In the genomic region with DNA sequence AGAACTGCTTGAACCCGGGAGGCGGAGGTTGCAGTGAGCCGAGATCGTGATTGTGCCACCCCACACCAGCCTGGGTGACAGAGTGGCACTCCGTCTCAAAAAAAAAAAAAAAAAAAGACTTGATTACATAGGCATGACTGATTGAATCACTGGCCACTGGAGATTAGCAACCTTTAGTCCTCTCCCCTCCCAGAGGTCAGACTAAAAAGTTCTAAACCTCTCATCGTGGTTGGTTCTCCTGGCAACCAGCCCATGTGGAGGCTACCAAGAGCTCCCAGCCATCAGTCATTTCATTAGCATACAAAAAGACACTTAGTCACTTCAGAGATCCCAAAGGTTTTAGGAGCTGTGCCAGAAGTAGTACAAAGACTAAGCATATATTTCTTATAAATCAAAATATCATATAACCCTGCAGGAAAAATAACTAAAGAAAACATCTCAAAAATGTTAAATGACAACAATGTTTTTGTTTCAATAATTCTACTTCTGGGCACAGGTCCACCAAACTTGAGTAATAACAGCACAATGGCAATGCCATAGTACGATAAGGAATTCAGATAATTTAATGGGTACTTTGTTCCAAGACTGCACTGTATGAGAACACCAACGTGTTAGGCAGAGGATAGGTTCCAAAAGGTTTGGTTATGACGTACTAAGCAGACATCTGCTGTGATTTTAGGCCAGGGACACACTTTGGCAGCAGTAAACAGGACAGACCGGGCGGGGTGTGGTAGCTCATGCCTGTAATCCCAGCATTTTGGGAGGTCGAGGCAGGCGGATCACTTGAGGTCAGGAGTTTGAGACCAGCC, we compare ENCODE assay signal across 8 cellular contexts. TPM values are rescaled to one million over a fixed set of nuclear protein-coding genes. Genes with fewer than 3 reads are reported as not detected.
A peak's percentile ranks its signal among the peaks of the same experiment; 100 is the strongest.
DNase-seq lines count a peak whose midpoint lies in the region; ATAC-seq, FAIRE-seq and TF ChIP-seq lines count a peak whose summit lies in the region.

No MANE protein-coding gene starts in this region.

- ATAC-seq in Right ventricle myocardium inferior: peak; percentile 89
- ATAC-seq in HG03432 (IDR thresholded peaks at IDR 0.05; ENCODE audit: unreplicated experiment): no peak
- no peak for ATAC-seq in HG02763 (IDR thresholded peaks at IDR 0.05; ENCODE audit: unreplicated experiment)

- H3K4me3 ChIP-seq in SJCRH30 (no peak overlapping the region), fibroblast of pulmonary artery (replicated peaks; ENCODE audit: low read depth, low read length) (no peak overlapping the region), small intestine (ENCODE audit: low read depth in 1 of 2, low read length in 2 of 2) (no peak overlapping the region)

- H3K36me3 ChIP-seq in SJCRH30: no peaks in the 10 kb centered on the region
- no peaks in the 10 kb centered on the region for H3K36me3 ChIP-seq in small intestine (ENCODE audit: control insufficient read depth in 2 of 2, insufficient read depth in 2 of 2, low read length in 2 of 2)

- H3K4me1 ChIP-seq in SJCRH30 (peaks cover 6% of the 10 kb centered on the region), small intestine (ENCODE audit: control insufficient read depth in 2 of 2, insufficient read depth in 1 of 2, low read depth in 1 of 2, low read length in 1 of 2) (peaks cover 0 to 16% of the 10 kb centered on the region in 2 donors)

- intact Hi-C loops in Right ventricle myocardium inferior (cut with DNase I) (no loop called here), cardiac septum (cut with DNase I) (no loop called here)

- H3K9me3 ChIP-seq in SJCRH30 (replicated peaks): no peaks in the 10 kb centered on the region
- no peaks in the 10 kb centered on the region for H3K9me3 ChIP-seq in small intestine (ENCODE audit: control insufficient read depth, low read depth)

- WGBS in small intestine, 3 donors: 24 to 51% (median 37%) methylated on average over 13 of the region's 13 CpGs

- DNase-seq in Right ventricle myocardium inferior (ENCODE audit: missing footprints): no peak
- DNase-seq in cardiac septum (ENCODE audit: low spot score): no peak
- DNase-seq in SJCRH30: peak; percentile 40 to 48
- peak; percentile 97 for DNase-seq in fibroblast of pulmonary artery (ENCODE audit: low read depth)
- DNase-seq in small intestine: peak; percentile 69
- DNase-seq in DMS114 treated with DMSO at 0.1 percent for 48 hours (lab: John Stamatoyannopoulos, UW; ENCODE audit: unreplicated experiment): no peak

- no peaks in the 10 kb centered on the region for H3K27me3 ChIP-seq in SJCRH30
- no peaks in the 10 kb centered on the region for H3K27me3 ChIP-seq in small intestine (ENCODE audit: control insufficient read depth in 2 of 2, insufficient read depth in 2 of 2, low read length in 2 of 2)

- no peak for TF ChIP-seq CTCF in fibroblast of pulmonary artery (IDR thresholded peaks at IDR 0.05; ENCODE audit: low read length, missing control alignments)

- H3K27ac ChIP-seq in SJCRH30 (no peak overlapping the region), small intestine (ENCODE audit: low read depth in 1 of 2, low read length in 1 of 2) (peak overlapping the region in 1 of 2 donors; percentile 72)

- FAIRE-seq in small intestine (lab: Jason Lieb, UNC): no peak

RNA-seq across cellular contexts. Expression of gene USP48, which starts 18.1 kb away (rescaled TPM):
- total RNA-seq in Right ventricle myocardium inferior (42.7 TPM), cardiac septum (41.3 TPM)
- total RNA-seq in SJCRH30 (2014; rRNA removed; shearing (Covaris generic)): 51.4 and 60.9 TPM in 2 replicates
- 10 to 100 TPM; 15.1 to 18.5 (median 17.0) TPM for polyA plus RNA-seq in small intestine

RNA-seq across cellular contexts. Expression of gene LDLRAD2, which starts 47.2 kb away (rescaled TPM):
- total RNA-seq in Right ventricle myocardium inferior: not detected
- total RNA-seq in cardiac septum: 0.05 TPM
- 0.04 TPM in 1 of 2 replicates, not detected in the other for total RNA-seq in SJCRH30 (2014; rRNA removed; shearing (Covaris generic))
- under 1 TPM; 0.22 to 0.85 (median 0.81) TPM for polyA plus RNA-seq in small intestine

Comparison
In these comparisons a context has a peak if more than half of its experiments do, and no peak if none do; other contexts are left out.
1. DNase-seq: peak in SJCRH30 (2 of 2), fibroblast of pulmonary artery (single experiment) and small intestine (single experiment); none in Right ventricle myocardium inferior (single experiment), cardiac septum (single experiment) and DMS114 treated with DMSO at 0.1 percent for 48 hours (single experiment).